In the genomic region with DNA sequence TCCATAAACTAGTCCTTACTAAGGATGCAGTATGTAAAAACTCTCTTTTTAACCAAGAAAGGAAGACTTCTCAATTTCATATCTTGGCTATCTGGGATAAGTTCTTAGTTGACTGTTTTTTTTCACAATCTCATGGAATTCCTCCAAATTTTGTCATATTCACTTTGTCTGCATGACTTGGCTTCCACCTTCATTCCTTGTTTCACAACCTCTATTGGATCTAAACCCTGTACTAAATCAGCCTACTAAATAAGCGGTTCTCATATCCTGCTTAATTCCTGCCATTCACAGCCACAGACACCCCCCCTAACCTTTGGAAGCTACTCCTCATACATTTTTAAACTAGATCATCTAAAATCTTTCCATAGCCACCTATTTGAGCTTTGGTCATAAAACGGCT, we compare ENCODE assay signal across 15 cellular contexts.
"Had no signal": no experiment of that assay in that cellular context is flagged by ENCODE, and none has a peak within 500 bp of the region (broad histone marks: within the 10 kb centered on the region; RNA-seq: fewer than 3 reads in every experiment).

No MANE protein-coding gene starts in this region.

- H3K27ac Mint-ChIP-seq: activated naive CD4-positive, alpha-beta T cell treated with anti-CD3 and anti-CD28 coated beads for 36 hours; activated T-helper 17 cell treated with anti-CD3 and anti-CD28 coated beads, Interleukin-2, amount 50 U/mL, for 72 hours; mesothelial cell of epicardium; stimulated activated effector memory CD8-positive, alpha-beta T cell treated with anti-CD3 and anti-CD28 coated beads, Interleukin-12 subunit alpha, Interleukin-12 subunit beta, amount 100 ng/mL, for 72 hours; T-helper 17 cell had no signal

- H3K36me3 Mint-ChIP-seq: mesothelial cell of epicardium; stimulated activated effector memory CD8-positive, alpha-beta T cell treated with anti-CD3 and anti-CD28 coated beads, Interleukin-12 subunit alpha, Interleukin-12 subunit beta, amount 100 ng/mL, for 72 hours had no signal

- H3K9me3 ChIP-seq: lower lobe of right lung, tibial artery had no signal

- H3K27me3 ChIP-seq: tibial artery had no signal

- H3K4me3 Mint-ChIP-seq: activated naive CD4-positive, alpha-beta T cell treated with anti-CD3 and anti-CD28 coated beads for 36 hours; activated T-helper 17 cell treated with anti-CD3 and anti-CD28 coated beads, Interleukin-2, amount 50 U/mL, for 72 hours; mesothelial cell of epicardium; neural crest cell; stimulated activated effector memory CD8-positive, alpha-beta T cell treated with anti-CD3 and anti-CD28 coated beads, Interleukin-12 subunit alpha, Interleukin-12 subunit beta, amount 100 ng/mL, for 72 hours; T-helper 17 cell had no signal

- DNase-seq: activated CD4-positive, alpha-beta T cell treated with anti-CD3 and anti-CD28 coated beads, Interleukin-2, amount 50 U/mL, for 48 hours; activated naive CD4-positive, alpha-beta T cell treated with anti-CD3 and anti-CD28 coated beads for 36 hours; caudate nucleus; cortex of kidney; effector CD4-positive, alpha-beta T cell; lower lobe of right lung; stimulated activated CD4-positive, alpha-beta T cell treated with anti-CD3 and anti-CD28 coated beads, Interleukin-12 subunit alpha, Interleukin-12 subunit beta, amount 100 ng/mL, for 4 hours; stimulated activated CD4-positive, alpha-beta T cell treated with anti-CD3 and anti-CD28 coated beads, Interleukin-2, amount 100 ng/mL, for 24 hours; T-helper 17 cell; tibial artery; WERI-Rb-1 had no signal

- H3K27ac ChIP-seq: lower lobe of right lung, tibial artery, WERI-Rb-1 had no signal

- H3K4me1 ChIP-seq: lower lobe of right lung had no signal

- H3K36me3 ChIP-seq: lower lobe of right lung, tibial artery, WERI-Rb-1 had no signal

- H3K4me1 Mint-ChIP-seq: activated T-helper 17 cell treated with anti-CD3 and anti-CD28 coated beads, Interleukin-2, amount 50 U/mL, for 72 hours; mesothelial cell of epicardium; neural crest cell; stimulated activated effector memory CD8-positive, alpha-beta T cell treated with anti-CD3 and anti-CD28 coated beads, Interleukin-12 subunit alpha, Interleukin-12 subunit beta, amount 100 ng/mL, for 72 hours; T-helper 17 cell had no signal

- H3K27me3 Mint-ChIP-seq: activated T-helper 17 cell treated with anti-CD3 and anti-CD28 coated beads, Interleukin-2, amount 50 U/mL, for 72 hours; T-helper 17 cell had no signal

- H3K4me3 ChIP-seq: lower lobe of right lung, tibial artery had no signal

- ATAC-seq: activated T-helper 17 cell treated with anti-CD3 and anti-CD28 coated beads, Interleukin-2, amount 50 U/mL, for 72 hours; lower lobe of right lung; stimulated activated effector memory CD8-positive, alpha-beta T cell treated with anti-CD3 and anti-CD28 coated beads, Interleukin-12 subunit alpha, Interleukin-12 subunit beta, amount 100 ng/mL, for 72 hours; T-helper 17 cell had no signal

- H3K9me3 Mint-ChIP-seq: activated naive CD4-positive, alpha-beta T cell treated with anti-CD3 and anti-CD28 coated beads for 36 hours had no signal
